31 cellular contexts compared by ENCODE assay signal in the genomic region with DNA sequence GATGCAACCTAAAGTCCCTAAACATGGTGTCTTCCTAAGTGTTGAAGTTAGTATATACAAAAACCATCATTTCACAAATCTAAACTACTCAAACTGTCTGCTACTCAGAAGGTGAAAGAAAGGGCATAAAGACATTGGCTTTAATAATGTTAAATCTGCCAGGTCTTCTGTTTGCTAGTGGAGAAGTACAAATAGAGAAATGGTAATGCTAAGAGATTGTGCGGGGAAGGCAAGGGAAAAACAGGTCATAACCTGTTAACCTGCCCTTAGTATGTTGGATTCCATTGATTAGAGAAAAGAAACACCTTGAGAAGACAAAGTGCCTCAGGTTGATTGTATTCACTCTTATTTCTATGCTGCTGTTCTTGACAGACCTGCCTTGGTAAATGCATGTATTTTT.
"Had no signal": no experiment of that assay in that cellular context is flagged by ENCODE, and none has a peak within 500 bp of the region (broad histone marks: within the 10 kb centered on the region; RNA-seq: fewer than 3 reads in every experiment).

No MANE protein-coding gene starts in this region.

- DNase-seq: activated B cell treated with CpG ODN at 0.5 μM for 24 hours; activated CD4-positive, alpha-beta memory T cell treated with anti-CD3 and anti-CD28 coated beads for 36 hours; activated CD4-positive, alpha-beta T cell treated with anti-CD3 and anti-CD28 coated beads for 36 hours; activated CD4-positive, alpha-beta T cell treated with anti-CD3 and anti-CD28 coated beads, Interleukin-2, amount 10 ng/mL, durations not matched to agents 24 days and 14 days; activated CD4-positive, CD25-positive, alpha-beta regulatory T cell treated with anti-CD3 and anti-CD28 coated beads, Interleukin-2, amount 50 U/mL, for 72 hours; activated CD8-positive, alpha-beta memory T cell treated with anti-CD3 and anti-CD28 coated beads, Interleukin-2, amount 10 ng/mL, durations not matched to agents 7 days and 5 days; activated CD8-positive, alpha-beta memory T cell treated with anti-CD3 and anti-CD28 coated beads, Interleukin-2, amount 50 U/mL, for 4 hours; activated CD8-positive, alpha-beta T cell treated with anti-CD3 and anti-CD28 coated beads, Interleukin-2, amount 10 ng/mL, durations not matched to agents 7 days and 5 days; activated gamma-delta T cell; activated naive CD4-positive, alpha-beta T cell; activated naive CD4-positive, alpha-beta T cell treated with anti-CD3 and anti-CD28 coated beads, Interleukin-2, amount 50 U/mL, for 16 hours; activated naive CD8-positive, alpha-beta T cell treated with anti-CD3 and anti-CD28 coated beads for 36 hours; activated naive CD8-positive, alpha-beta T cell treated with anti-CD3 and anti-CD28 coated beads, Interleukin-2, amount 50 U/mL, for 24 hours; activated T-cell treated with anti-CD3 and anti-CD28 coated beads, Interleukin-2, amount 50 U/mL, for 1 hour; activated T-cell treated with anti-CD3 and anti-CD28 coated beads, Interleukin-2, amount 50 U/mL, for 48 hours; adrenal gland; amygdala; aorta; body of pancreas; caudate nucleus; colonic mucosa; effector CD8-positive, alpha-beta T cell; foreskin fibroblast; glutamatergic neuron; T-helper 1 cell; T-helper 17 cell; T1000; WERI-Rb-1 had no signal

- H3K9me3 Mint-ChIP-seq: activated B cell treated with CpG ODN at 0.5 μM for 24 hours; activated CD4-positive, alpha-beta memory T cell treated with anti-CD3 and anti-CD28 coated beads for 36 hours had no signal

- H3K9me3 ChIP-seq: adrenal gland, body of pancreas, colonic mucosa had no signal

- H3K27me3 Mint-ChIP-seq: activated CD4-positive, alpha-beta memory T cell treated with anti-CD3 and anti-CD28 coated beads for 36 hours; activated CD4-positive, alpha-beta T cell treated with anti-CD3 and anti-CD28 coated beads for 36 hours; activated CD4-positive, alpha-beta T cell treated with anti-CD3 and anti-CD28 coated beads, Interleukin-2, amount 10 ng/mL, durations not matched to agents 24 days and 14 days; activated naive CD8-positive, alpha-beta T cell treated with anti-CD3 and anti-CD28 coated beads for 36 hours; activated naive CD8-positive, alpha-beta T cell treated with anti-CD3 and anti-CD28 coated beads, Interleukin-2, amount 50 U/mL, for 24 hours had no signal

- H3K4me1 ChIP-seq: colonic mucosa had no signal

- H3K36me3 ChIP-seq: adrenal gland, colonic mucosa, WERI-Rb-1 had no signal

- H3K4me3 Mint-ChIP-seq: activated B cell treated with CpG ODN at 0.5 μM for 24 hours; activated CD4-positive, alpha-beta memory T cell treated with anti-CD3 and anti-CD28 coated beads for 36 hours; activated CD4-positive, alpha-beta T cell treated with anti-CD3 and anti-CD28 coated beads for 36 hours; activated CD4-positive, alpha-beta T cell treated with anti-CD3 and anti-CD28 coated beads, Interleukin-2, amount 10 ng/mL, durations not matched to agents 24 days and 14 days; activated CD8-positive, alpha-beta memory T cell treated with anti-CD3 and anti-CD28 coated beads, Interleukin-2, amount 10 ng/mL, durations not matched to agents 7 days and 5 days; activated CD8-positive, alpha-beta T cell treated with anti-CD3 and anti-CD28 coated beads, Interleukin-2, amount 10 ng/mL, durations not matched to agents 7 days and 5 days; activated naive CD8-positive, alpha-beta T cell treated with anti-CD3 and anti-CD28 coated beads for 36 hours; activated naive CD8-positive, alpha-beta T cell treated with anti-CD3 and anti-CD28 coated beads, Interleukin-2, amount 50 U/mL, for 24 hours; activated T-helper 1 cell treated with anti-CD3 and anti-CD28 coated beads, Interleukin-12 subunit alpha, Interleukin-12 subunit beta, Interleukin-2, Interleukin-4 antibody, amounts not matched to agents 30 ng/mL and 10 ng/mL and 1 ng/mL, durations not matched to agents 14 hours and 24 hours and 36 hours; T-helper 17 cell; T-helper 2 cell treated with Interferon-gamma antibody and Interleukin-4, amounts not matched to agents 5 μg/mL and 100 μg/mL, for 36 hours had no signal

- ATAC-seq: activated CD4-positive, alpha-beta T cell treated with anti-CD3 and anti-CD28 coated beads for 36 hours; activated CD8-positive, alpha-beta memory T cell treated with anti-CD3 and anti-CD28 coated beads, Interleukin-2, amount 10 ng/mL, durations not matched to agents 7 days and 5 days; activated CD8-positive, alpha-beta T cell treated with anti-CD3 and anti-CD28 coated beads, Interleukin-2, amount 10 ng/mL, durations not matched to agents 7 days and 5 days; activated naive CD8-positive, alpha-beta T cell treated with anti-CD3 and anti-CD28 coated beads, Interleukin-2, amount 50 U/mL, for 24 hours; body of pancreas; T-helper 17 cell had no signal

- H3K27ac Mint-ChIP-seq: activated B cell treated with CpG ODN at 0.5 μM for 24 hours; activated CD4-positive, alpha-beta memory T cell treated with anti-CD3 and anti-CD28 coated beads for 36 hours; activated CD4-positive, alpha-beta T cell treated with anti-CD3 and anti-CD28 coated beads for 36 hours; activated CD4-positive, alpha-beta T cell treated with anti-CD3 and anti-CD28 coated beads, Interleukin-2, amount 10 ng/mL, durations not matched to agents 24 days and 14 days; activated CD8-positive, alpha-beta memory T cell treated with anti-CD3 and anti-CD28 coated beads, Interleukin-2, amount 10 ng/mL, durations not matched to agents 7 days and 5 days; activated CD8-positive, alpha-beta T cell treated with anti-CD3 and anti-CD28 coated beads, Interleukin-2, amount 10 ng/mL, durations not matched to agents 7 days and 5 days; activated naive CD8-positive, alpha-beta T cell treated with anti-CD3 and anti-CD28 coated beads for 36 hours; activated naive CD8-positive, alpha-beta T cell treated with anti-CD3 and anti-CD28 coated beads, Interleukin-2, amount 50 U/mL, for 24 hours; activated T-helper 1 cell treated with anti-CD3 and anti-CD28 coated beads, Interleukin-12 subunit alpha, Interleukin-12 subunit beta, Interleukin-2, Interleukin-4 antibody, amounts not matched to agents 30 ng/mL and 10 ng/mL and 1 ng/mL, durations not matched to agents 14 hours and 24 hours and 36 hours; T-helper 17 cell; T-helper 2 cell treated with Interferon-gamma antibody and Interleukin-4, amounts not matched to agents 5 μg/mL and 100 μg/mL, for 36 hours had no signal

- H3K27ac ChIP-seq: adrenal gland, body of pancreas, colonic mucosa, epithelial cell of prostate, WERI-Rb-1 had no signal

- H3K27me3 ChIP-seq: adrenal gland, body of pancreas, colonic mucosa had no signal

- H3K4me3 ChIP-seq: adrenal gland, body of pancreas, colonic mucosa had no signal
